Comparison of ENCODE assay signal across 8 cellular contexts in the genomic region with DNA sequence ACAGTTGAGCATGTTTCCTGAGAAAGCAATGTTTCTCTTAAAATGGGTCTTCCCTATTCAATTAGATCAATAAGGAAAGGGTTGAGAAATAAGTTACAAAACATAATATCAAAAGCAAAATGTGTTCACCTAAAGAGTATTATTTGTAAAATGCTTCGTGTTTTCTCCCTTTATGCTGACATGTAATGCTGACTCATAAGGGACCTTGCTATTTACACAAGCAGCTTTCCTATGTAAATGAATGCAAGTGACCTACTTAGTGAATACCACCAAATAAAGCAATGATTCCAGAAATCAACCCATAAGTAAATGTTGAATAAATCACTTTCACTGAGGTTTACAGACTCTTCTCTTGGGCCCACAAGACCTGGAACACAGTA.
A peak's percentile ranks its signal among the peaks of the same experiment; 100 is the strongest.
DNase-seq lines count a peak whose midpoint lies in the region; ATAC-seq and TF ChIP-seq lines count a peak whose summit lies in the region.

No MANE protein-coding gene starts in this region.

- no peaks in the 10 kb centered on the region for H3K9me3 ChIP-seq in WERI-Rb-1 (ENCODE audit: severe bottlenecking)

- no peak overlapping the region for H3K4me3 ChIP-seq in WERI-Rb-1 (ENCODE audit: low read depth, low read length)

- no peak for TF ChIP-seq CTCF in foreskin keratinocyte (conservative IDR thresholded peaks at IDR 0.05)
- no peak for TF ChIP-seq CTCF in WERI-Rb-1 (IDR thresholded peaks at IDR 0.05; ENCODE audit: low read depth, low read length)

- DNase-seq in EH (ENCODE audit: low read depth) (peak; percentile 58), LoVo (ENCODE audit: low spot score) (peak; percentile 12), foreskin keratinocyte (peak in 1 of 2 donors; percentile 29), WERI-Rb-1 (no peak), NCI-H1048 (lab: John Stamatoyannopoulos, UW) (no peak)
- DNase-seq in effector CD4-positive, alpha-beta T cell, result no peak
- DNase-seq in stimulated activated CD8-positive, alpha-beta memory T cell treated with anti-CD3 and anti-CD28 coated beads, Interleukin-4, amount 100 ng/mL, for 48 hours, result no peak

- ATAC-seq in GM21786 (IDR thresholded peaks at IDR 0.05; ENCODE audit: unreplicated experiment) (peak; percentile 61), foreskin keratinocyte (peak; percentile 67)

- no peaks in the 10 kb centered on the region for H3K36me3 ChIP-seq in WERI-Rb-1

- H3K27ac ChIP-seq in foreskin keratinocyte (peak overlapping the region; percentile 24), WERI-Rb-1 (no peak overlapping the region)

- H3K4me1 ChIP-seq in foreskin keratinocyte, result peaks cover 8% of the 10 kb centered on the region

- H3K27me3 ChIP-seq in foreskin keratinocyte (no peaks in the 10 kb centered on the region), WERI-Rb-1 (ENCODE audit: insufficient read depth, low read depth, severe bottlenecking) (no peaks in the 10 kb centered on the region)

Comparison
In these comparisons a context has a peak if more than half of its experiments do, and no peak if none do; other contexts are left out.
1. DNase-seq: peak in EH (single experiment) and LoVo (single experiment); none in WERI-Rb-1 (single experiment), NCI-H1048 (single experiment), effector CD4-positive, alpha-beta T cell (single experiment) and stimulated activated CD8-positive, alpha-beta memory T cell treated with anti-CD3 and anti-CD28 coated beads, Interleukin-4, amount 100 ng/mL, for 48 hours (single experiment).